ENCODE assay signal across 12 cellular contexts in genomic region chr5:16626696-16627264, GRCh38. TPM values are rescaled to one million over a fixed set of nuclear protein-coding genes. Genes with fewer than 3 reads are reported as not detected.
A peak's percentile ranks its signal among the peaks of the same experiment; 100 is the strongest.
DNase-seq lines count a peak whose midpoint lies in the region; ATAC-seq and TF ChIP-seq lines count a peak whose summit lies in the region.
"Had no signal": no experiment of that assay in that cellular context is flagged by ENCODE, and none has a peak within 500 bp of the region (broad histone marks: within the 10 kb centered on the region; RNA-seq: fewer than 3 reads in every experiment).

No MANE protein-coding gene starts in this region.

- no peak for TF ChIP-seq POLR2A in thyroid gland (IDR thresholded peaks at IDR 0.05)

- H3K4me3 ChIP-seq in upper lobe of right lung: no peak overlapping the region
- H3K4me3 ChIP-seq in thyroid gland (replicated peaks in 1 of 3): no peak overlapping the region
- H3K4me3 ChIP-seq: psoas muscle, thoracic aorta had no signal

- H3K9me3 ChIP-seq in upper lobe of right lung: no peaks in the 10 kb centered on the region
- H3K9me3 ChIP-seq in thyroid gland: no peaks in the 10 kb centered on the region
- H3K9me3 ChIP-seq: psoas muscle, thoracic aorta had no signal

- H3K4me3 Mint-ChIP-seq in activated T-helper 1 cell treated with anti-CD3 and anti-CD28 coated beads, Interleukin-12 subunit alpha, Interleukin-12 subunit beta, Interleukin-2, Interleukin-4 antibody, amounts not matched to agents 30 ng/mL and 10 ng/mL and 1 ng/mL, durations not matched to agents 14 hours and 24 hours and 36 hours: peak overlapping the region; percentile 28

- H3K27me3 ChIP-seq in upper lobe of right lung (no peaks in the 10 kb centered on the region), thyroid gland (no peaks in the 10 kb centered on the region)

- peaks cover 43% of the 10 kb centered on the region for H3K4me1 Mint-ChIP-seq in activated T-helper 1 cell treated with anti-CD3 and anti-CD28 coated beads, Interleukin-12 subunit alpha, Interleukin-12 subunit beta, Interleukin-2, Interleukin-4 antibody, amounts not matched to agents 30 ng/mL and 10 ng/mL and 1 ng/mL, durations not matched to agents 14 hours and 24 hours and 36 hours (ENCODE audit: low read depth)

- WGBS in thyroid gland, 2 donors: 54 to 67% methylated on average over 5 of the region's 5 CpGs

- H3K27me3 Mint-ChIP-seq in activated T-helper 1 cell treated with anti-CD3 and anti-CD28 coated beads, Interleukin-12 subunit alpha, Interleukin-12 subunit beta, Interleukin-2, Interleukin-4 antibody, amounts not matched to agents 30 ng/mL and 10 ng/mL and 1 ng/mL, durations not matched to agents 14 hours and 24 hours and 36 hours (ENCODE audit: insufficient read depth): no peaks in the 10 kb centered on the region

- H3K9me3 Mint-ChIP-seq in activated T-helper 1 cell treated with anti-CD3 and anti-CD28 coated beads, Interleukin-12 subunit alpha, Interleukin-12 subunit beta, Interleukin-2, Interleukin-4 antibody, amounts not matched to agents 30 ng/mL and 10 ng/mL and 1 ng/mL, durations not matched to agents 14 hours and 24 hours and 36 hours: no peaks in the 10 kb centered on the region

- DNase-seq in stimulated activated CD4-positive, alpha-beta T cell treated with anti-CD3 and anti-CD28 coated beads, Interleukin-1b, Interleukin-23, amount 100 ng/mL, for 48 hours: peak; percentile 30
- DNase-seq in stimulated activated CD4-positive, alpha-beta T cell treated with anti-CD3 and anti-CD28 coated beads, Interleukin-12 subunit alpha, Interleukin-12 subunit beta, amount 100 ng/mL, for 4 hours: no peak
- DNase-seq in activated T-helper 1 cell treated with anti-CD3 and anti-CD28 coated beads, Interleukin-12 subunit alpha, Interleukin-12 subunit beta, Interleukin-2, Interleukin-4 antibody, amounts not matched to agents 30 ng/mL and 10 ng/mL and 1 ng/mL, durations not matched to agents 14 hours and 24 hours and 36 hours (ENCODE audit: low spot score): peak; percentile 43
- DNase-seq in upper lobe of right lung (no peak), globus pallidus (ENCODE audit: low spot score) (no peak), thyroid gland (no peak), GM19238 (ENCODE audit: insufficient read length, low spot score) (no peak)
- DNase-seq: activated gamma-delta T cell, psoas muscle had no signal

- no peaks in the 10 kb centered on the region for H3K36me3 Mint-ChIP-seq in activated T-helper 1 cell treated with anti-CD3 and anti-CD28 coated beads, Interleukin-12 subunit alpha, Interleukin-12 subunit beta, Interleukin-2, Interleukin-4 antibody, amounts not matched to agents 30 ng/mL and 10 ng/mL and 1 ng/mL, durations not matched to agents 14 hours and 24 hours and 36 hours (ENCODE audit: low read depth)

- TF ChIP-seq CTCF in upper lobe of right lung (IDR thresholded peaks at IDR 0.05): no peak
- TF ChIP-seq CTCF in thyroid gland (IDR thresholded peaks at IDR 0.05): no peak

- H3K36me3 ChIP-seq in upper lobe of right lung (no peaks in the 10 kb centered on the region), thyroid gland (no peaks in the 10 kb centered on the region)
- H3K36me3 ChIP-seq: thoracic aorta had no signal

- peak; percentile 83 for ATAC-seq in HG03354 (IDR thresholded peaks at IDR 0.05; ENCODE audit: poor library complexity, severe bottlenecking, unreplicated experiment)
- peak; percentile 68 for ATAC-seq in upper lobe of right lung
- ATAC-seq: psoas muscle had no signal

- H3K27ac Mint-ChIP-seq in activated T-helper 1 cell treated with anti-CD3 and anti-CD28 coated beads, Interleukin-12 subunit alpha, Interleukin-12 subunit beta, Interleukin-2, Interleukin-4 antibody, amounts not matched to agents 30 ng/mL and 10 ng/mL and 1 ng/mL, durations not matched to agents 14 hours and 24 hours and 36 hours: peak overlapping the region; percentile 45

- intact Hi-C loops in activated T-helper 1 cell treated with anti-CD3 and anti-CD28 coated beads, Interleukin-12 subunit alpha, Interleukin-12 subunit beta, Interleukin-2, Interleukin-4 antibody, amounts not matched to agents 30 ng/mL and 10 ng/mL and 1 ng/mL, durations not matched to agents 14 hours and 24 hours and 36 hours (cut with micrococcal nuclease): loop anchor here (1.0 to 10.0 kb wide), 5 partner anchors 9 to 1812 kb away; partner anchors contain the start of gene ZNF622
- intact Hi-C loops in upper lobe of right lung (cut with DNase I) (no loop called here), thyroid gland (cut with DNase I) (no loop called here)

- H3K4me1 ChIP-seq in upper lobe of right lung (no peaks in the 10 kb centered on the region), thyroid gland (no peaks in the 10 kb centered on the region)
- H3K4me1 ChIP-seq: psoas muscle had no signal

- H3K27ac ChIP-seq in upper lobe of right lung (no peak overlapping the region), thyroid gland (no peak overlapping the region)
- H3K27ac ChIP-seq: C4-2B, psoas muscle, thoracic aorta had no signal

RNA-seq across cellular contexts. Expression of gene RETREG1, which starts 10.0 kb away (rescaled TPM):
- 22.4 and 22.5 TPM in 2 replicates for total RNA-seq in activated T-helper 1 cell treated with anti-CD3 and anti-CD28 coated beads, Interleukin-12 subunit alpha, Interleukin-12 subunit beta, Interleukin-2, Interleukin-4 antibody, amounts not matched to agents 30 ng/mL and 10 ng/mL and 1 ng/mL, durations not matched to agents 14 hours and 24 hours and 36 hours
- total RNA-seq in upper lobe of right lung (22.8 TPM), thyroid gland (10 to 100 TPM; 14.8 to 22.1 (median 17.9) TPM)

Comparison
In these comparisons a context has a peak if more than half of its experiments do, and no peak if none do; other contexts are left out.
1. DNase-seq: peak in stimulated activated CD4-positive, alpha-beta T cell treated with anti-CD3 and anti-CD28 coated beads, Interleukin-1b, Interleukin-23, amount 100 ng/mL, for 48 hours (single experiment) and activated T-helper 1 cell treated with anti-CD3 and anti-CD28 coated beads, Interleukin-12 subunit alpha, Interleukin-12 subunit beta, Interleukin-2, Interleukin-4 antibody, amounts not matched to agents 30 ng/mL and 10 ng/mL and 1 ng/mL, durations not matched to agents 14 hours and 24 hours and 36 hours (single experiment); none in stimulated activated CD4-positive, alpha-beta T cell treated with anti-CD3 and anti-CD28 coated beads, Interleukin-12 subunit alpha, Interleukin-12 subunit beta, amount 100 ng/mL, for 4 hours (single experiment), upper lobe of right lung (single experiment), globus pallidus (single experiment), thyroid gland (0 of 2) and GM19238 (single experiment).